Comparison of ENCODE assay signal across 1 cellular context in the genomic region with DNA sequence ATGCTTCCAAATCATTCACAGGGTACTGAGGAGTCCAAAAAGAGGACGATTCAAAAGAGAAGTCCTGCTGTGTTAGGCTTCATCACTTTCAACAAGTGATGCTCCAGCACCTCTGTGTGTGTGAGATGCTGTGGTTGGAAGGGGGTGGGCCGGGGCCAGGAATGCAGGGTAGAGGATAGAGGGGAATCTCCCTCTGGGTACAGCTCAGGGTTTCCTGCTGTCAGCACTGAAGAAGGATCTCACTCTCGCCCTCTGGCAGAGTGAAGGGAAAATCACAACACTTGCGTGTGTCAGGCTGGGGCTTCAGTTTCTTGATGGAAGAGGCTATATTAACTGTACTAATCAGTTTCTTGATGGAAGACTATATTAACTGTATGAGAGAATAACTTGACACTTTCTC.
TF ChIP-seq lines count a peak whose summit lies in the region.

No MANE protein-coding gene starts in this region.

TF ChIP-seq in HCT116, 20 proteins besides CTCF, POLR2A, EP300 and RAD21:
- TF ChIP-seq, protein P1, sequence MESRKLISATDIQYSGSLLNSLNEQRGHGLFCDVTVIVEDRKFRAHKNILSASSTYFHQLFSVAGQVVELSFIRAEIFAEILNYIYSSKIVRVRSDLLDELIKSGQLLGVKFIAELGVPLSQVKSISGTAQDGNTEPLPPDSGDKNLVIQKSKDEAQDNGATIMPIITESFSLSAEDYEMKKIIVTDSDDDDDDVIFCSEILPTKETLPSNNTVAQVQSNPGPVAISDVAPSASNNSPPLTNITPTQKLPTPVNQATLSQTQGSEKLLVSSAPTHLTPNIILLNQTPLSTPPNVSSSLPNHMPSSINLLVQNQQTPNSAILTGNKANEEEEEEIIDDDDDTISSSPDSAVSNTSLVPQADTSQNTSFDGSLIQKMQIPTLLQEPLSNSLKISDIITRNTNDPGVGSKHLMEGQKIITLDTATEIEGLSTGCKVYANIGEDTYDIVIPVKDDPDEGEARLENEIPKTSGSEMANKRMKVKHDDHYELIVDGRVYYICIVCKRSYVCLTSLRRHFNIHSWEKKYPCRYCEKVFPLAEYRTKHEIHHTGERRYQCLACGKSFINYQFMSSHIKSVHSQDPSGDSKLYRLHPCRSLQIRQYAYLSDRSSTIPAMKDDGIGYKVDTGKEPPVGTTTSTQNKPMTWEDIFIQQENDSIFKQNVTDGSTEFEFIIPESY (IDR thresholded peaks at IDR 0.05; ENCODE audit: extremely low read depth, insufficient replicate concordance, low read length): no peak
- TF ChIP-seq JUND (IDR thresholded peaks at IDR 0.05): no peak
- no peak for TF ChIP-seq CEBPB (IDR thresholded peaks at IDR 0.05; ENCODE audit: low read depth)
- no peak for TF ChIP-seq ZNF274 (IDR thresholded peaks at IDR 0.05; ENCODE audit: low read depth, low read length)
- TF ChIP-seq, protein P2, sequence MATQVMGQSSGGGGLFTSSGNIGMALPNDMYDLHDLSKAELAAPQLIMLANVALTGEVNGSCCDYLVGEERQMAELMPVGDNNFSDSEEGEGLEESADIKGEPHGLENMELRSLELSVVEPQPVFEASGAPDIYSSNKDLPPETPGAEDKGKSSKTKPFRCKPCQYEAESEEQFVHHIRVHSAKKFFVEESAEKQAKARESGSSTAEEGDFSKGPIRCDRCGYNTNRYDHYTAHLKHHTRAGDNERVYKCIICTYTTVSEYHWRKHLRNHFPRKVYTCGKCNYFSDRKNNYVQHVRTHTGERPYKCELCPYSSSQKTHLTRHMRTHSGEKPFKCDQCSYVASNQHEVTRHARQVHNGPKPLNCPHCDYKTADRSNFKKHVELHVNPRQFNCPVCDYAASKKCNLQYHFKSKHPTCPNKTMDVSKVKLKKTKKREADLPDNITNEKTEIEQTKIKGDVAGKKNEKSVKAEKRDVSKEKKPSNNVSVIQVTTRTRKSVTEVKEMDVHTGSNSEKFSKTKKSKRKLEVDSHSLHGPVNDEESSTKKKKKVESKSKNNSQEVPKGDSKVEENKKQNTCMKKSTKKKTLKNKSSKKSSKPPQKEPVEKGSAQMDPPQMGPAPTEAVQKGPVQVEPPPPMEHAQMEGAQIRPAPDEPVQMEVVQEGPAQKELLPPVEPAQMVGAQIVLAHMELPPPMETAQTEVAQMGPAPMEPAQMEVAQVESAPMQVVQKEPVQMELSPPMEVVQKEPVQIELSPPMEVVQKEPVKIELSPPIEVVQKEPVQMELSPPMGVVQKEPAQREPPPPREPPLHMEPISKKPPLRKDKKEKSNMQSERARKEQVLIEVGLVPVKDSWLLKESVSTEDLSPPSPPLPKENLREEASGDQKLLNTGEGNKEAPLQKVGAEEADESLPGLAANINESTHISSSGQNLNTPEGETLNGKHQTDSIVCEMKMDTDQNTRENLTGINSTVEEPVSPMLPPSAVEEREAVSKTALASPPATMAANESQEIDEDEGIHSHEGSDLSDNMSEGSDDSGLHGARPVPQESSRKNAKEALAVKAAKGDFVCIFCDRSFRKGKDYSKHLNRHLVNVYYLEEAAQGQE (IDR thresholded peaks at IDR 0.05; ENCODE audit: low read depth): no peak
